15 cellular contexts compared by ENCODE assay signal in genomic region chr1:115160728-115161127, GRCh38.
DNase-seq lines count a peak whose midpoint lies in the region; ATAC-seq and TF ChIP-seq lines count a peak whose summit lies in the region.
"Had no signal": no experiment of that assay in that cellular context is flagged by ENCODE, and none has a peak within 500 bp of the region (broad histone marks: within the 10 kb centered on the region; RNA-seq: fewer than 3 reads in every experiment).

No MANE protein-coding gene starts in this region.

- no peak overlapping the region for H3K4me2 ChIP-seq in mammary epithelial cell (ENCODE audit: insufficient read depth, low read depth, low read length)
- H3K4me2 ChIP-seq: BLaER1, GM23338 had no signal

- dilution Hi-C loops in mammary epithelial cell (cut with HindIII; ENCODE audit: low sequenced_read_pairs) = no loop called here

- peak; percentile 34 for DNase-seq in mammary epithelial cell
- no peak for DNase-seq in breast epithelium (ENCODE audit: low spot score in 2 of 2)
- peak; percentile 80 for DNase-seq in fibroblast of mammary gland (ENCODE audit: low read depth)
- no peak for DNase-seq in activated effector memory CD4-positive, alpha-beta T cell treated with anti-CD3 and anti-CD28 coated beads, Interleukin-2, amount 50 U/mL, for 16 hours
- DNase-seq in CD1c-positive myeloid dendritic cell (ENCODE audit: extremely low spot score) = no peak
- no peak for DNase-seq in UCSD-AML1 (lab: John Stamatoyannopoulos, UW; ENCODE audit: unreplicated experiment)
- no peak for DNase-seq in posterior vena cava (ENCODE audit: low spot score)
- DNase-seq: AML-193; CD4-positive, CD25-positive, alpha-beta regulatory T cell; DMS53; H7 had no signal

- CTCF ChIA-PET in mammary epithelial cell (lab: Charles Lee; ENCODE audit: low non-redundant PET) = interaction anchor here (0.6 kb wide), 1 partner anchor 20 kb away, joined by 4 read pairs; no protein-coding TSS in a partner anchor

- no peaks in the 10 kb centered on the region for H3K9me3 ChIP-seq in mammary epithelial cell (replicated peaks; ENCODE audit: insufficient read depth, low read length)
- no peaks in the 10 kb centered on the region for H3K9me3 ChIP-seq in breast epithelium
- H3K9me3 ChIP-seq: BLaER1 had no signal

- no peaks in the 10 kb centered on the region for H4K20me1 ChIP-seq in mammary epithelial cell (ENCODE audit: insufficient read depth, low read length)
- H4K20me1 ChIP-seq: BLaER1 had no signal

- in situ Hi-C loops in mammary epithelial cell (cut with MboI; ENCODE audit: low sequenced_read_pairs in 2 of 2) = no loop called here

- H3K27ac ChIP-seq in mammary epithelial cell (ENCODE audit: insufficient read depth, low read depth, low read length) (no peak overlapping the region), breast epithelium (no peak overlapping the region)
- H3K27ac ChIP-seq: 22Rv1, BLaER1 had no signal

- H3K79me2 ChIP-seq in mammary epithelial cell (ENCODE audit: insufficient read depth, low read length) = no peaks in the 10 kb centered on the region

- H3K4me3 ChIP-seq in mammary epithelial cell (replicated peaks in 1 of 3; ENCODE audit: insufficient read depth in 1 of 3, low read depth in 2 of 3, low read length in 3 of 3) (no peak overlapping the region), breast epithelium (no peak overlapping the region), fibroblast of mammary gland (ENCODE audit: control insufficient read depth, low read depth, low read length) (no peak overlapping the region)
- H3K4me3 ChIP-seq: BLaER1, GM23338 had no signal

- no peak overlapping the region for H3K9ac ChIP-seq in mammary epithelial cell (ENCODE audit: insufficient read depth, low read length)
- H3K9ac ChIP-seq: BLaER1 had no signal

- intact Hi-C loops in mammary epithelial cell (cut with micrococcal nuclease) = no loop called here
- intact Hi-C loops in breast epithelium (cut with DNase I; ENCODE audit: low total_unique reads) = no loop called here
- intact Hi-C loops in posterior vena cava (cut with DNase I) = no loop called here

- no TSS peak for BruUV-seq in mammary epithelial cell (replicated peaks; lab: Mats Ljungman, UMichigan)

- no peak for TF ChIP-seq CTCF in mammary epithelial cell (conservative IDR thresholded peaks at IDR 0.05 in 1 of 2, IDR thresholded peaks at IDR 0.05 in 1 of 2; ENCODE audit: extremely low read depth in 1 of 2, insufficient read depth in 1 of 2, low read depth in 1 of 2, low read length in 2 of 2)
- no peak for TF ChIP-seq CTCF in breast epithelium (IDR thresholded peaks at IDR 0.05)
- no peak for TF ChIP-seq CTCF in fibroblast of mammary gland (conservative IDR thresholded peaks at IDR 0.05; ENCODE audit: control insufficient read depth, insufficient read depth, low read depth, low read length)

- peak; percentile 86 for ATAC-seq in SK-N-SH treated with all-trans-retinoic acid at 6 μM for 48 hours
- ATAC-seq: GM23338 had no signal

- H3K27me3 ChIP-seq in mammary epithelial cell (ENCODE audit: insufficient read depth, low read length) (no peaks in the 10 kb centered on the region), breast epithelium (no peaks in the 10 kb centered on the region)
- H3K27me3 ChIP-seq: BLaER1 had no signal

- H3K36me3 ChIP-seq in mammary epithelial cell (ENCODE audit: insufficient read depth, low read length) = no peaks in the 10 kb centered on the region
- H3K36me3 ChIP-seq in breast epithelium = no peaks in the 10 kb centered on the region
- H3K36me3 ChIP-seq: BLaER1 had no signal

- TF ChIP-seq POLR2A in breast epithelium (IDR thresholded peaks at IDR 0.05) = no peak

- H2AFZ ChIP-seq in mammary epithelial cell (ENCODE audit: low read depth, low read length) = no peak overlapping the region
- H2AFZ ChIP-seq: GM23338 had no signal

- H3K4me1 ChIP-seq in mammary epithelial cell (ENCODE audit: insufficient read depth, low read length) (peaks cover 20% of the 10 kb centered on the region), breast epithelium (no peaks in the 10 kb centered on the region)
- H3K4me1 ChIP-seq: BLaER1 had no signal

TF ChIP-seq in SK-N-SH treated with all-trans-retinoic acid at 6 μM for 48 hours, 23 proteins besides CTCF, POLR2A, EP300 and RAD21:
- TF ChIP-seq CSRNP3 (CRISPR knock-in tag; IDR thresholded peaks at IDR 0.05) = no peak
- TF ChIP-seq PPARA (CRISPR knock-in tag; IDR thresholded peaks at IDR 0.05; ENCODE audit: borderline replicate concordance) = no peak
- TF ChIP-seq TOX (CRISPR knock-in tag; IDR thresholded peaks at IDR 0.05; ENCODE audit: borderline replicate concordance) = peak; percentile 88
- TF ChIP-seq OSR1 (CRISPR knock-in tag; IDR thresholded peaks at IDR 0.05) = 0 out of 2 replicates have a peak, but pooled peaks have one; percentile 50
- TF ChIP-seq ESRRG (CRISPR knock-in tag; IDR thresholded peaks at IDR 0.05) = no peak
- TF ChIP-seq ZC3H10 (CRISPR knock-in tag; IDR thresholded peaks at IDR 0.05) = peak; percentile 80

Comparison
In these comparisons a context has a peak if more than half of its experiments do, and no peak if none do; other contexts are left out.
1. DNase-seq: peak in mammary epithelial cell (single experiment) and fibroblast of mammary gland (single experiment); none in breast epithelium (0 of 2), activated effector memory CD4-positive, alpha-beta T cell treated with anti-CD3 and anti-CD28 coated beads, Interleukin-2, amount 50 U/mL, for 16 hours (single experiment), CD1c-positive myeloid dendritic cell (single experiment), UCSD-AML1 (single experiment) and posterior vena cava (single experiment).